ENCODE assay signal across 9 cellular contexts in the genomic region with DNA sequence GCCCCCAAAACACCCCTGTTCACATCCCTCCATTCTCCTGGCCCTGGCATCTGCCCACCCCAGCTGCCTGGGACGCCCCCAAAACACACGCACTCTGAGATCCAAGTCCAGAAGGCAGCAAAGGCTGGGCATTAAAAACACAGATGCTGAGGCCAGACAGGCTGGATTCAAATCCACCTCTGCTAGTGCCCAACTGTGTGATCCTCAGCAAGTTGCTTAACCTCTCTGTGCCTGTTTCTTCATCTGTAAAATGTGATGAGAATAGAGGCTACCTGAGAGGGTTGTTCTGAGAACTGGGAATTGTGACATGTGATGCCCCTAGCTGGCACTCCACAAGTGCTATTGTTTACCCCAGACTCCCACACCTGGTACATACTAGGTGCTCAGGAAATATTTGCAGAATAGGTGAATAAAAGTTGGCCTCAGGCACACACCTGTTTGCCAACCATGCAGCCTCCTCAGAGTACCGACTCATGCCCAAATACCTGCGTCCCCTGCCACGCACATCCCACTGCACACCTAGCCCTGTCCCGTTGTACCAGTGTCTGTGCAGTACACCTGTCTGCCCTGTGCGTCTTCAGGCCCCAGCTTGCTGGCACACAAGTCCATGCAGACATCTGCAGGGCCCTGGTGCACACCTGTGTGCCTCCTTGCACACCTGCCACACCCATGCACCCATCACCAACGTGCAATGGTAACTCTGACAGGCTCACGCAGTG. TPM values are rescaled to one million over a fixed set of nuclear protein-coding genes. Genes with fewer than 3 reads are reported as not detected.
A peak's percentile ranks its signal among the peaks of the same experiment; 100 is the strongest.
DNase-seq lines count a peak whose midpoint lies in the region; ATAC-seq, FAIRE-seq and TF ChIP-seq lines count a peak whose summit lies in the region.
"Had no signal": no experiment of that assay in that cellular context is flagged by ENCODE, and none has a peak within 500 bp of the region (broad histone marks: within the 10 kb centered on the region; RNA-seq: fewer than 3 reads in every experiment).

No MANE protein-coding gene starts in this region.

- peaks cover 59% of the 10 kb centered on the region for H3K4me1 Mint-ChIP-seq in neural progenitor cell

- H3K36me3 Mint-ChIP-seq in neural progenitor cell = no peaks in the 10 kb centered on the region

- peak overlapping the region; percentile 81 for H3K4me3 Mint-ChIP-seq in neural progenitor cell

- H3K4me1 ChIP-seq in Loucy (ENCODE audit: insufficient read depth, low read length, poor library complexity, severe bottlenecking) (peaks cover 78% of the 10 kb centered on the region), neural progenitor cell (peaks cover 25% of the 10 kb centered on the region)

- no peak for ATAC-seq in HG03521 (IDR thresholded peaks at IDR 0.05; ENCODE audit: unreplicated experiment)

- peak overlapping the region; percentile 82 for H3K4me3 ChIP-seq in AG10803 (ENCODE audit: low read length)
- peak overlapping the region; percentile 78 for H3K4me3 ChIP-seq in Loucy (ENCODE audit: low read length, poor library complexity, severe bottlenecking)
- H3K4me3 ChIP-seq in epithelial cell of proximal tubule (ENCODE audit: low read depth, low read length) = peak overlapping the region; percentile 28
- peak overlapping the region; percentile 56 for H3K4me3 ChIP-seq in neural progenitor cell

- no peak for DNase-seq in AG10803 (ENCODE audit: low read depth)
- no peak for DNase-seq in epithelial cell of proximal tubule (ENCODE audit: low read depth)
- DNase-seq in neural progenitor cell (ENCODE audit: low spot score) = no peak
- no peak for DNase-seq in GM12892 (ENCODE audit: insufficient read length)
- no peak for DNase-seq in LoVo (ENCODE audit: low spot score)
- DNase-seq in SW 1271 (lab: John Stamatoyannopoulos, UW) = no peak
- DNase-seq: NCI-H526 treated with DMSO at 0.1 percent for 48 hours had no signal

- H3K27me3 Mint-ChIP-seq in neural progenitor cell (ENCODE audit: insufficient read depth, low read depth) = peaks cover 21% of the 10 kb centered on the region

- no peak overlapping the region for H2AFZ ChIP-seq in Loucy (ENCODE audit: low read length)
- H2AFZ ChIP-seq in neural progenitor cell (replicated peaks) = no peak overlapping the region

- TF ChIP-seq POLR2A in GM12892 (IDR thresholded peaks at IDR 0.05; ENCODE audit: low read depth, low read length) = no peak

- peak overlapping the region; percentile 95 for H3K4me2 ChIP-seq in Loucy (ENCODE audit: low read depth, low read length, poor library complexity, severe bottlenecking)
- peak overlapping the region; percentile 92 for H3K4me2 ChIP-seq in neural progenitor cell

- H3F3A ChIP-seq in Loucy (ENCODE audit: low read depth) (peaks cover 5% of the 10 kb centered on the region; the same call in 1 of the 2 replicates), neural progenitor cell (ENCODE audit: low read depth) (peaks cover 48% of the 10 kb centered on the region)

- no peak for FAIRE-seq in GM12892 (lab: Jason Lieb, UNC)

- no peak for TF ChIP-seq CTCF in AG10803 (conservative IDR thresholded peaks at IDR 0.05; ENCODE audit: low read length)
- no peak for TF ChIP-seq CTCF in Loucy (conservative IDR thresholded peaks at IDR 0.05; ENCODE audit: low read length)
- TF ChIP-seq CTCF in epithelial cell of proximal tubule (conservative IDR thresholded peaks at IDR 0.05; ENCODE audit: low read depth, low read length) = no peak
- TF ChIP-seq CTCF in neural progenitor cell (IDR thresholded peaks at IDR 0.05) = no peak

- H3K9me2 ChIP-seq in Loucy (replicated peaks; ENCODE audit: low read depth, low read length) = no peaks in the 10 kb centered on the region

- H3K27ac ChIP-seq in neural progenitor cell = no peak overlapping the region

- H3K9me3 Mint-ChIP-seq in neural progenitor cell = peaks cover 2% of the 10 kb centered on the region

- peaks cover 69% of the 10 kb centered on the region for H3K79me2 ChIP-seq in Loucy (ENCODE audit: insufficient read depth, low read length)
- H3K79me2 ChIP-seq in neural progenitor cell (ENCODE audit: low read depth) = no peaks in the 10 kb centered on the region

- H4K20me1 ChIP-seq in Loucy (ENCODE audit: insufficient read depth, low read length, poor library complexity, severe bottlenecking) = peaks cover 36% of the 10 kb centered on the region
- peaks cover 33% of the 10 kb centered on the region for H4K20me1 ChIP-seq in neural progenitor cell (ENCODE audit: low read depth)

- no peaks in the 10 kb centered on the region for H3K27me3 ChIP-seq in Loucy (ENCODE audit: insufficient read depth, low read length, poor library complexity, severe bottlenecking)
- H3K27me3 ChIP-seq in neural progenitor cell = peaks cover 50% of the 10 kb centered on the region

- H3K9ac ChIP-seq in Loucy (ENCODE audit: low read depth, low read length, poor library complexity, severe bottlenecking) (peak overlapping the region; percentile 53), neural progenitor cell (no peak overlapping the region)

- no peak overlapping the region for H3K27ac Mint-ChIP-seq in neural progenitor cell

- H3K9me3 ChIP-seq in Loucy (ENCODE audit: insufficient read depth, low read depth, low read length) (no peaks in the 10 kb centered on the region), neural progenitor cell (ENCODE audit: low read depth) (no peaks in the 10 kb centered on the region)

- H3K36me3 ChIP-seq in Loucy (ENCODE audit: insufficient read depth, low read length) = no peaks in the 10 kb centered on the region
- no peaks in the 10 kb centered on the region for H3K36me3 ChIP-seq in neural progenitor cell

RNA-seq across cellular contexts. Expression of a gene that starts 2.1 kb away (rescaled TPM):
- total RNA-seq in epithelial cell of proximal tubule = 27.3 and 30.7 TPM in 2 replicates
- total RNA-seq in neural progenitor cell (ENCODE audit: low replicate concordance) = 9.0 and 12.9 TPM in 2 replicates
- polyA plus RNA-seq in GM12892 (2012; ENCODE audit: missing spikeins) = 0.38 TPM

Comparison
In these comparisons a context has a peak if more than half of its experiments do, and no peak if none do; other contexts are left out.
1. H3K4me3 ChIP-seq: peak in every context shown above with its lines; median percentile 82 in AG10803; 78 in Loucy; 56 in neural progenitor cell; 28 in epithelial cell of proximal tubule.